In genomic region chr11:74611369-74611861, GRCh38 we compare ENCODE assay signal across 8 cellular contexts. TPM values are rescaled to one million over a fixed set of nuclear protein-coding genes. Genes with fewer than 3 reads are reported as not detected.
DNase-seq lines count a peak whose midpoint lies in the region; ATAC-seq and TF ChIP-seq lines count a peak whose summit lies in the region.

No MANE protein-coding gene starts in this region.

- no peaks in the 10 kb centered on the region for H3K9me3 Mint-ChIP-seq in neural progenitor cell
- no peaks in the 10 kb centered on the region for H3K9me3 Mint-ChIP-seq in activated naive CD8-positive, alpha-beta T cell treated with anti-CD3 and anti-CD28 coated beads, Interleukin-2, amount 50 U/mL, for 24 hours
- H3K9me3 Mint-ChIP-seq in Calu3 (ENCODE audit: low read depth, unreplicated experiment), result no peaks in the 10 kb centered on the region

- H3K36me3 Mint-ChIP-seq in neural progenitor cell, result peaks cover 20% of the 10 kb centered on the region
- H3K36me3 Mint-ChIP-seq in activated naive CD8-positive, alpha-beta T cell treated with anti-CD3 and anti-CD28 coated beads, Interleukin-2, amount 50 U/mL, for 24 hours (ENCODE audit: low read depth), result peaks cover 42% of the 10 kb centered on the region
- H3K36me3 Mint-ChIP-seq in Calu3 (ENCODE audit: insufficient read depth, unreplicated experiment), result peaks cover 10% of the 10 kb centered on the region

- TF ChIP-seq CTCF in GM06990 (IDR thresholded peaks at IDR 0.05; ENCODE audit: insufficient read depth, low read length, poor library complexity, severe bottlenecking) (peak; percentile 50), epithelial cell of esophagus (IDR thresholded peaks at IDR 0.05; ENCODE audit: insufficient read depth, low read depth, low read length, missing control alignments) (peak; percentile 50), neural progenitor cell (IDR thresholded peaks at IDR 0.05) (peak; percentile 55), Calu3 (IDR thresholded peaks at IDR 0.05; ENCODE audit: unreplicated experiment) (no peak)

- BruUV-seq in Calu3 (replicated peaks; lab: Mats Ljungman, UMichigan), result no TSS peak

- intact Hi-C loops in Calu3 (cut with micrococcal nuclease; ENCODE audit: unreplicated experiment), result no loop called here

- H4K20me1 ChIP-seq in neural progenitor cell (ENCODE audit: low read depth), result no peaks in the 10 kb centered on the region

- no peak overlapping the region for H3K4me3 ChIP-seq in GM06990 (replicated peaks; ENCODE audit: low read depth, low read length)
- no peak overlapping the region for H3K4me3 ChIP-seq in epithelial cell of esophagus (ENCODE audit: low read length)
- no peak overlapping the region for H3K4me3 ChIP-seq in neural progenitor cell

- no peaks in the 10 kb centered on the region for H3K4me1 ChIP-seq in neural progenitor cell

- H3K36me3 ChIP-seq in GM06990 (ENCODE audit: control insufficient read depth, insufficient read depth, low read length), result peaks cover 2% of the 10 kb centered on the region
- H3K36me3 ChIP-seq in neural progenitor cell, result peaks cover 24% of the 10 kb centered on the region

- no peak for ATAC-seq in HG03139 (IDR thresholded peaks at IDR 0.05; ENCODE audit: unreplicated experiment)
- no peak for ATAC-seq in activated naive CD8-positive, alpha-beta T cell treated with anti-CD3 and anti-CD28 coated beads, Interleukin-2, amount 50 U/mL, for 24 hours

- H3K4me3 Mint-ChIP-seq in neural progenitor cell (no peak overlapping the region), Calu3 (ENCODE audit: low read depth, unreplicated experiment) (no peak overlapping the region)
- H3K4me3 Mint-ChIP-seq in activated naive CD8-positive, alpha-beta T cell treated with anti-CD3 and anti-CD28 coated beads, Interleukin-2, amount 50 U/mL, for 24 hours, result no peak overlapping the region

- CTCF ChIA-PET in Calu3 (lab: Charles Lee), result interaction anchor here (0.6 kb wide), 2 partner anchors 138 to 139 kb away, joined by 4 read pairs; no protein-coding TSS in a partner anchor

- no peak overlapping the region for H3K9ac ChIP-seq in neural progenitor cell

- no peak for DNase-seq in GM06990 (ENCODE audit: extremely low read depth, insufficient read length)
- DNase-seq in NCI-H510A treated with DMSO at 0.1 percent for 48 hours (lab: John Stamatoyannopoulos, UW), result peak; percentile 54
- DNase-seq in epithelial cell of esophagus (ENCODE audit: low read depth), result peak; percentile 73
- peak; percentile 15 for DNase-seq in neural progenitor cell (ENCODE audit: low spot score)
- DNase-seq in activated effector memory CD4-positive, alpha-beta T cell treated with anti-CD3 and anti-CD28 coated beads, Interleukin-2, amount 50 U/mL, for 16 hours, result no peak
- DNase-seq in activated naive CD8-positive, alpha-beta T cell treated with anti-CD3 and anti-CD28 coated beads, Interleukin-2, amount 50 U/mL, for 24 hours, result no peak
- DNase-seq in Calu3, result no peak

- H3K27ac ChIP-seq in neural progenitor cell, result no peak overlapping the region

- H2AFZ ChIP-seq in neural progenitor cell (replicated peaks), result no peak overlapping the region

- peaks cover 25% of the 10 kb centered on the region for H3K79me2 ChIP-seq in neural progenitor cell (ENCODE audit: low read depth)

- H3K4me1 Mint-ChIP-seq in neural progenitor cell (no peaks in the 10 kb centered on the region), Calu3 (ENCODE audit: low read depth, unreplicated experiment) (no peaks in the 10 kb centered on the region)
- H3K4me1 Mint-ChIP-seq in activated naive CD8-positive, alpha-beta T cell treated with anti-CD3 and anti-CD28 coated beads, Interleukin-2, amount 50 U/mL, for 24 hours, result no peaks in the 10 kb centered on the region

- H3K27ac Mint-ChIP-seq in neural progenitor cell (no peak overlapping the region), Calu3 (ENCODE audit: unreplicated experiment) (no peak overlapping the region)
- no peak overlapping the region for H3K27ac Mint-ChIP-seq in activated naive CD8-positive, alpha-beta T cell treated with anti-CD3 and anti-CD28 coated beads, Interleukin-2, amount 50 U/mL, for 24 hours

- H3K9me3 ChIP-seq in neural progenitor cell (ENCODE audit: low read depth), result no peaks in the 10 kb centered on the region

- H3K27me3 Mint-ChIP-seq in neural progenitor cell (ENCODE audit: insufficient read depth, low read depth) (no peaks in the 10 kb centered on the region), Calu3 (ENCODE audit: unreplicated experiment) (no peaks in the 10 kb centered on the region)
- no peaks in the 10 kb centered on the region for H3K27me3 Mint-ChIP-seq in activated naive CD8-positive, alpha-beta T cell treated with anti-CD3 and anti-CD28 coated beads, Interleukin-2, amount 50 U/mL, for 24 hours

- no peak overlapping the region for H3K4me2 ChIP-seq in neural progenitor cell

- no peaks in the 10 kb centered on the region for H3F3A ChIP-seq in neural progenitor cell (ENCODE audit: low read depth)

- H3K27me3 ChIP-seq in GM06990 (replicated peaks; ENCODE audit: control insufficient read depth, insufficient read depth, low read length) (no peaks in the 10 kb centered on the region), neural progenitor cell (no peaks in the 10 kb centered on the region)

RNA-seq across cellular contexts. Expression of gene POLD3, which starts 19.0 kb away (rescaled TPM):
- total RNA-seq in neural progenitor cell (ENCODE audit: low replicate concordance) (45.4 and 56.9 TPM in 2 replicates), Calu3 (2022) (25.1 and 26.0 TPM in 2 replicates)

Comparison
In these comparisons a context has a peak if more than half of its experiments do, and no peak if none do; other contexts are left out.
1. DNase-seq: peak in NCI-H510A treated with DMSO at 0.1 percent for 48 hours (single experiment), epithelial cell of esophagus (single experiment) and neural progenitor cell (single experiment); none in GM06990 (single experiment), activated effector memory CD4-positive, alpha-beta T cell treated with anti-CD3 and anti-CD28 coated beads, Interleukin-2, amount 50 U/mL, for 16 hours (single experiment), activated naive CD8-positive, alpha-beta T cell treated with anti-CD3 and anti-CD28 coated beads, Interleukin-2, amount 50 U/mL, for 24 hours (single experiment) and Calu3 (single experiment).